9 cellular contexts compared by ENCODE assay signal in the genomic region with DNA sequence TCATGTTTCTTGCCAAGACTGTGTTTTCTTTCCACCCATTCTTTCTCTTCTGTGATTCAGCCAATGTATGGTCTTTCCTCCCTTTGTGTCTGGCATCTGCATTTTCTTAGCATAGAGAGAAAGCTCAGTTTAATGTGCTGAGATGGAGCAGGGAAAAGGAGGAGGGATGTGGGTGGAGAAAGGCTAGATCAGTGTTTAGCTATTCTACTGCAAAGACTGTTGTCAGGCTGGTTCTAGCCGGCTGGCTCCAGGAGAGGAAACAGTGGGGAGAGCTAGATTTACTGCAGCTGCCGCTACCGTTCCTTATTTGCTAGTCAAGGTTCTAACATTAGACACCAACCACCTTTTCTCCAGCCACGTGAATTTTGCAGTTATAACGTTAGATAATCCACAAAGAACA. TPM values are rescaled to one million over a fixed set of nuclear protein-coding genes. Genes with fewer than 3 reads are reported as not detected.
DNase-seq lines count a peak whose midpoint lies in the region; ATAC-seq, FAIRE-seq and TF ChIP-seq lines count a peak whose summit lies in the region.
"Had no signal": no experiment of that assay in that cellular context is flagged by ENCODE, and none has a peak within 500 bp of the region (broad histone marks: within the 10 kb centered on the region; RNA-seq: fewer than 3 reads in every experiment).

No MANE protein-coding gene starts in this region.

- no peaks in the 10 kb centered on the region for H4K20me1 ChIP-seq in DND-41 (ENCODE audit: insufficient read depth, low read length)
- no peaks in the 10 kb centered on the region for H4K20me1 ChIP-seq in H1 (replicated peaks in 1 of 2; ENCODE audit: control insufficient read depth in 1 of 2, insufficient read depth in 2 of 2, low read length in 2 of 2)

- no peak overlapping the region for H3K18ac ChIP-seq in H1 (ENCODE audit: extremely low read depth, low read length)

- peaks cover 10 to 24% of the 10 kb centered on the region in 2 donors for H3K4me1 Mint-ChIP-seq in stimulated activated naive B cell treated with anti-CD40 and anti-IgM and Interleukin-4, amounts not matched to agents 10 μg/mL and 1 μg/mL and 100 μg/mL, for 72 hours

- H3K4me3 ChIP-seq in DND-41 (ENCODE audit: low read depth in 1 of 2, low read length in 2 of 2) (no peak overlapping the region), H1 (ENCODE audit: extremely low read depth in 1 of 4, insufficient read depth in 2 of 4, low read depth in 3 of 4, low read length in 4 of 4) (peak overlapping the region in 1 of 4 experiments; percentile 2; a peak in 1 of 8 replicates)

- H2BK5ac ChIP-seq in H1 (ENCODE audit: low read depth, low read length): 0 out of 2 replicates have a peak overlapping the region, but pooled peaks have one; percentile 5

- H3K4me2 ChIP-seq in DND-41 (ENCODE audit: insufficient read depth, low read length) (no peak overlapping the region), H1 (ENCODE audit: insufficient read depth in 1 of 2, low read depth in 2 of 2, low read length in 2 of 2) (peak overlapping the region; percentile 4 to 44; a peak in 3 of 4 replicates)

- TF ChIP-seq EP300 in H1 (IDR thresholded peaks at IDR 0.05; ENCODE audit: borderline replicate concordance in 1 of 2, low read depth in 2 of 2, low read length in 2 of 2): no peak

- H3K79me1 ChIP-seq in H1 (ENCODE audit: low read depth, low read length): no peaks in the 10 kb centered on the region

- no peak overlapping the region for H2BK15ac ChIP-seq in H1 (ENCODE audit: low read length)

- peak; percentile 35 for DNase-seq in DND-41
- DNase-seq in NCI-H2196 (lab: John Stamatoyannopoulos, UW; ENCODE audit: unreplicated experiment): peak; percentile 49
- peak in 1 of 2 experiments; percentile 46 for DNase-seq in H1 (ENCODE audit: low read depth in 1 of 2, low spot score in 2 of 2)
- DNase-seq in myocyte (ENCODE audit: low read depth): peak; percentile 84
- no peak for DNase-seq in stimulated activated naive B cell treated with anti-CD40 and anti-IgM and Interleukin-4, amounts not matched to agents 10 μg/mL and 1 μg/mL and 100 μg/mL, for 72 hours
- no peak for DNase-seq in activated gamma-delta T cell (lab: John Stamatoyannopoulos, UW)
- no peak for DNase-seq in left lobe of liver (ENCODE audit: low spot score)

- WGBS in H1 (ENCODE audit: extremely low coverage in 1 of 2, insufficient coverage in 1 of 2, insufficient read length in 1 of 2, insufficient replicate concordance in 2 of 2, low coverage in 1 of 2, low lambda C conversion rate in 2 of 2, missing lambda C conversion rate in 1 of 2), 2 experiments: 8% methylated on average over 5 of the region's 5 CpGs; no CpG with 5 or more reads in 1 of the 2 experiments

- ATAC-seq in DND-41 (ENCODE audit: insufficient read depth, low read depth): peak; percentile 20; the same call in 2 of the 3 replicates
- no peak for ATAC-seq in stimulated activated naive B cell treated with anti-CD40 and anti-IgM and Interleukin-4, amounts not matched to agents 10 μg/mL and 1 μg/mL and 100 μg/mL, for 72 hours (replicated peaks)
- no peak for ATAC-seq in left lobe of liver
- ATAC-seq in GM21360 (IDR thresholded peaks at IDR 0.05; ENCODE audit: unreplicated experiment): no peak

- TF ChIP-seq POLR2A in H1 (IDR thresholded peaks at IDR 0.05; ENCODE audit: control extremely low read depth in 1 of 2, low read depth in 2 of 2, low read length in 2 of 2): peak in 1 of 2 experiments; percentile 82; a peak in 2 of 3 replicates

- no peak for TF ChIP-seq RAD21 in H1 (IDR thresholded peaks at IDR 0.05 in 1 of 2, conservative IDR thresholded peaks at IDR 0.05 in 1 of 2; ENCODE audit: low read depth in 2 of 2, low read length in 2 of 2)

- H3K79me2 ChIP-seq in DND-41 (ENCODE audit: insufficient read depth, low read length) (no peaks in the 10 kb centered on the region), H1 (ENCODE audit: control insufficient read depth in 1 of 2, insufficient read depth in 2 of 2, low read length in 2 of 2) (no peaks in the 10 kb centered on the region)

- no peak overlapping the region for H3K9ac ChIP-seq in DND-41 (ENCODE audit: low read depth, low read length)
- peak overlapping the region in 1 of 4 experiments; percentile 15; a peak in 1 of 7 replicates for H3K9ac ChIP-seq in H1 (replicated peaks in 1 of 4; ENCODE audit: extremely low read depth in 1 of 4, low read depth in 3 of 4, low read length in 3 of 4)

- no peak overlapping the region for H4K8ac ChIP-seq in H1 (ENCODE audit: extremely low read depth, insufficient read depth, low read length)

- H3K4me1 ChIP-seq in DND-41 (ENCODE audit: insufficient read depth, low read length): peaks cover 22% of the 10 kb centered on the region
- H3K4me1 ChIP-seq in H1 (replicated peaks in 1 of 4; ENCODE audit: control insufficient read depth in 3 of 4, insufficient read depth in 4 of 4, low read length in 3 of 4): peaks cover 2 to 16% (median 14%) of the 10 kb centered on the region in 4 experiments; a peak in 6 of 7 replicates

- no peak overlapping the region for H2BK120ac ChIP-seq in H1 (replicated peaks; ENCODE audit: low read depth, low read length)

- H3K9me3 Mint-ChIP-seq in stimulated activated naive B cell treated with anti-CD40 and anti-IgM and Interleukin-4, amounts not matched to agents 10 μg/mL and 1 μg/mL and 100 μg/mL, for 72 hours: no peaks in the 10 kb centered on the region

- POLR2A ChIA-PET in H1 (lab: Charles Lee; ENCODE audit: partially characterized antibody): interaction anchor here (0.6 to 1.3 kb wide), 9 partner anchors 9 to 222 kb away, joined by 3 to 8 read pairs (median 3); partner anchors contain the start of gene PHC1

- H3K27me3 Mint-ChIP-seq in stimulated activated naive B cell treated with anti-CD40 and anti-IgM and Interleukin-4, amounts not matched to agents 10 μg/mL and 1 μg/mL and 100 μg/mL, for 72 hours: peaks cover 0 to 9% of the 10 kb centered on the region in 2 donors
- H3K27me3 Mint-ChIP-seq: activated naive CD8-positive, alpha-beta T cell had no signal

- H2AK5ac ChIP-seq in H1 (ENCODE audit: low read depth, low read length): no peak overlapping the region

- H3K23me2 ChIP-seq in H1 (ENCODE audit: low read depth, low read length): peaks cover 4% of the 10 kb centered on the region; the same call in 1 of the 2 replicates

- peak; percentile 93 for FAIRE-seq in H1 (lab: Jason Lieb, UNC)

- no peak overlapping the region for H3K4me3 Mint-ChIP-seq in stimulated activated naive B cell treated with anti-CD40 and anti-IgM and Interleukin-4, amounts not matched to agents 10 μg/mL and 1 μg/mL and 100 μg/mL, for 72 hours
- H3K4me3 Mint-ChIP-seq: activated naive CD8-positive, alpha-beta T cell had no signal

- no peak for TF ChIP-seq CTCF in DND-41 (IDR thresholded peaks at IDR 0.05; ENCODE audit: borderline replicate concordance, extremely low read depth, low read length, poor library complexity, severe bottlenecking)
- no peak for TF ChIP-seq CTCF in H1 (IDR thresholded peaks at IDR 0.05; ENCODE audit: control extremely low read depth in 1 of 3, insufficient read depth in 1 of 3, low read depth in 1 of 3, low read length in 3 of 3)

- H3K27ac ChIP-seq in DND-41 (ENCODE audit: low read length): no peak overlapping the region
- H3K27ac ChIP-seq in H1 (ENCODE audit: low read depth, low read length): peak overlapping the region; percentile 37

- CTCF ChIA-PET in H1 (lab: Charles Lee; ENCODE audit: partially characterized antibody): interaction anchor here (1.3 kb wide), 1 partner anchor 16 kb away, joined by 5 read pairs; no protein-coding TSS in a partner anchor

- no peak overlapping the region for H2BK12ac ChIP-seq in H1 (ENCODE audit: low read depth, low read length)

- H3K9me3 ChIP-seq in DND-41 (ENCODE audit: insufficient read depth, low read length, severe bottlenecking) (no peaks in the 10 kb centered on the region), H1 (ENCODE audit: insufficient read depth in 2 of 2, low read depth in 1 of 2, low read length in 1 of 2) (no peaks in the 10 kb centered on the region)

- H2AFZ ChIP-seq in DND-41 (ENCODE audit: low read depth, low read length): no peak overlapping the region
- 0 out of 2 replicates have a peak overlapping the region, but pooled peaks have one; percentile 5 for H2AFZ ChIP-seq in H1 (ENCODE audit: low read length)

- H3K4ac ChIP-seq in H1 (replicated peaks; ENCODE audit: insufficient read length, low read depth, low read length): no peak overlapping the region

- H3K14ac ChIP-seq in H1 (ENCODE audit: insufficient read length): no peak overlapping the region

- H3K36me3 Mint-ChIP-seq in stimulated activated naive B cell treated with anti-CD40 and anti-IgM and Interleukin-4, amounts not matched to agents 10 μg/mL and 1 μg/mL and 100 μg/mL, for 72 hours: no peaks in the 10 kb centered on the region
- H3K36me3 Mint-ChIP-seq: activated naive CD8-positive, alpha-beta T cell had no signal

- H3K36me3 ChIP-seq in DND-41 (ENCODE audit: insufficient read depth, low read length) (no peaks in the 10 kb centered on the region), H1 (ENCODE audit: control insufficient read depth in 2 of 4, insufficient read depth in 4 of 4, low read length in 3 of 4) (no peaks in the 10 kb centered on the region)

- peaks cover 12% of the 10 kb centered on the region for H3K27me3 ChIP-seq in DND-41 (ENCODE audit: insufficient read depth, low read length, poor library complexity)
- H3K27me3 ChIP-seq in H1 (replicated peaks in 1 of 4; ENCODE audit: control insufficient read depth in 3 of 4, extremely low read depth in 1 of 4, insufficient read depth in 3 of 4, low read length in 3 of 4): no peaks in the 10 kb centered on the region

- no peak overlapping the region for H3K56ac ChIP-seq in H1 (replicated peaks; ENCODE audit: insufficient read length, low read depth, low read length)

- no peak overlapping the region for H2BK20ac ChIP-seq in H1 (ENCODE audit: low read length)

- no peak overlapping the region for H3K23ac ChIP-seq in H1 (ENCODE audit: insufficient read length)

- H3K27ac Mint-ChIP-seq in stimulated activated naive B cell treated with anti-CD40 and anti-IgM and Interleukin-4, amounts not matched to agents 10 μg/mL and 1 μg/mL and 100 μg/mL, for 72 hours: no peak overlapping the region
- H3K27ac Mint-ChIP-seq: activated naive CD8-positive, alpha-beta T cell had no signal

- H4K91ac ChIP-seq in H1 (replicated peaks; ENCODE audit: insufficient read length, low read length): no peak overlapping the region

- peak overlapping the region; percentile 41 for H4K5ac ChIP-seq in H1 (ENCODE audit: insufficient read length, low read depth, low read length)

RNA-seq across cellular contexts. Expression of gene RIMKLB, which starts 5.2 kb away (rescaled TPM):
- 75.7 and 78.2 TPM in 2 replicates for total RNA-seq in H1 (2021; fragmentation: NEBNext Ultra II Directional; extraction: Animal tissue kit (Norgen Biotek cat#: 25700))
- 37.8 and 38.0 TPM in 2 replicates for polyA plus RNA-seq in H1 (2011; rRNA removed)
- polyA plus RNA-seq in H1 (2011; cell fraction: cytosol; rRNA removed): 66.4 TPM
- 111 TPM for polyA plus RNA-seq in H1 (2011; cell fraction: nucleus; rRNA removed)
- polyA plus RNA-seq in H1 (2012, experiment 1 of 2): 74.3 to 134 TPM (median 89.9 TPM) in 4 replicates
- 7.8 TPM for polyA plus RNA-seq in H1 (2012, experiment 2 of 2)
- polyA plus RNA-seq in H1 (2013, experiment 1 of 2): 98.9 TPM
- 80.9 TPM for polyA plus RNA-seq in H1 (2013, experiment 2 of 2)
- 95.2 and 103 TPM in 2 replicates for polyA minus RNA-seq in H1 (2011; rRNA and poly(A)+ RNA removed)
- polyA minus RNA-seq in H1 (2011; cell fraction: cytosol; rRNA and poly(A)+ RNA removed): 46.0 TPM
- 103 TPM for polyA minus RNA-seq in H1 (2011; cell fraction: nucleus; rRNA and poly(A)+ RNA removed)
- total RNA-seq in myocyte (38.3 and 39.1 TPM in 2 replicates), left lobe of liver (1.9 TPM)
- polyA plus RNA-seq in myocyte (2012): 20.3 TPM

RNA-seq across cellular contexts. Expression of gene MFAP5, which starts 29.9 kb away (rescaled TPM):
- total RNA-seq in H1 (2021; fragmentation: NEBNext Ultra II Directional; extraction: Animal tissue kit (Norgen Biotek cat#: 25700)): 0.86 TPM in 1 of 2 replicates, not detected in the other
- polyA plus RNA-seq in H1 (2011; rRNA removed): 0.46 and 0.60 TPM in 2 replicates
- 0.34 TPM for polyA plus RNA-seq in H1 (2011; cell fraction: cytosol; rRNA removed)
- 0.44 TPM for polyA plus RNA-seq in H1 (2011; cell fraction: nucleus; rRNA removed)
- 0.35 to 0.64 TPM (median 0.52 TPM) in 3 of 4 replicates, not detected in the other for polyA plus RNA-seq in H1 (2012, experiment 1 of 2)
- not detected for polyA plus RNA-seq in H1 (2012, experiment 2 of 2)
- 0.85 TPM for polyA plus RNA-seq in H1 (2013, experiment 1 of 2)
- polyA plus RNA-seq in H1 (2013, experiment 2 of 2): 1.1 TPM
- polyA minus RNA-seq in H1 (2011; rRNA and poly(A)+ RNA removed): 0.98 and 2.0 TPM in 2 replicates
- polyA minus RNA-seq in H1 (2011; cell fraction: cytosol; rRNA and poly(A)+ RNA removed): not detected
- polyA minus RNA-seq in H1 (2011; cell fraction: nucleus; rRNA and poly(A)+ RNA removed): 2.5 TPM
- total RNA-seq in myocyte (130 and 136 TPM in 2 replicates), left lobe of liver (not detected)
- polyA plus RNA-seq in myocyte (2012): 472 TPM

Comparison
In these comparisons a context has a peak if more than half of its experiments do, and no peak if none do; other contexts are left out.
1. DNase-seq: peak in DND-41 (single experiment), NCI-H2196 (single experiment) and myocyte (single experiment); none in stimulated activated naive B cell treated with anti-CD40 and anti-IgM and Interleukin-4, amounts not matched to agents 10 μg/mL and 1 μg/mL and 100 μg/mL, for 72 hours (single experiment), activated gamma-delta T cell (single experiment) and left lobe of liver (single experiment).
2. RNA of gene RIMKLB, which starts 5.2 kb away (total RNA-seq): 75.7 to 78.2 TPM in H1 and 38.3 to 39.1 TPM in myocyte; 1.9 TPM in left lobe of liver (single experiment); every median in the first group is over 10 times any median in the second.
3. RNA of gene MFAP5, which starts 29.9 kb away (total RNA-seq): 130 to 136 TPM in myocyte; 0.86 TPM in H1 and not detected in left lobe of liver (single experiment); every median in the first group is over 10 times any median in the second.